10 cellular contexts compared by ENCODE assay signal in the genomic region with DNA sequence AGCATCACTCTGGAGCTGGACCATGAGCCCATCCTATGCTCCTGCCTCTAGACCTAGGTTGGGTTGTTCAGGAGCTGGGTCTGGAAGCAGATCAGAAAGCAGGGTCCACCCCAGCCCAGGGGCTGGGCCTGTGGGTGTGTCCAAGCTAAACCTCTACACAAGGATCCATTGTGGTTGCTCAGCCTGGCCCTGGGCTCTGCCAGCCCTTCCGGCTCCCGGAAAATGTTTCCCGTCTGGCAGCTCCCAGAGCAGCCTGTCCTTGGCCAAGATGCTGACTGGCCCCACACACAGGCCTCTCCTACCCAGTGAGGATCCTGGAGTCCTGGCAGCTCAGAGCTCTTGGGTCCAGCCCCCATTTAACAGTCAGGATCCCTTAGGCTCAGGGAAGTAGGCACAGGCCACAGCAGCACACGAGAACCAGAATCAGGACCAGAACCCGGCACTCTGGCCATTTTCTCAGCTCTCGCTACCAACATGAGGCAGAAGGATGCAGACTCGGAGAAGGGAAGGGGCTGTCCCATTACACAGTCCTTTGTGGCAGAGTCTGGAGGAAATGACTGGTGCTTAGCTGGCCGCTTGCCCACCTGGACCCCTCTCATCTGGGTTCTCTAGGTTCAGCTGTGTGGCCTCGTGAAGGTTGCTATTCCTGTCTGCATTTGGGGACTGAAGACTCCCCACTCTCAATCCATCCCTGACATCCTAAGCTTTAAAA. TPM values are rescaled to one million over a fixed set of nuclear protein-coding genes. Genes with fewer than 3 reads are reported as not detected.
A peak's percentile ranks its signal among the peaks of the same experiment; 100 is the strongest.
DNase-seq lines count a peak whose midpoint lies in the region; ATAC-seq and TF ChIP-seq lines count a peak whose summit lies in the region.
"Had no signal": no experiment of that assay in that cellular context is flagged by ENCODE, and none has a peak within 500 bp of the region (broad histone marks: within the 10 kb centered on the region; RNA-seq: fewer than 3 reads in every experiment).

No MANE protein-coding gene starts in this region.

- in situ Hi-C loops in transverse colon (cut with MboI; ENCODE audit: low pct_ligation_motif_present in 1 of 4, low pct_unique_long_range_greater_than_20kb in 1 of 4, low sequenced_read_pairs in 3 of 4) (loop anchor here (10.0 kb wide), 3 partner anchors 253 to 453 kb away; no protein-coding TSS in a partner anchor), ACHN (cut with HindIII; ENCODE audit: low pct_ligation_motif_present, low pct_unique_long_range_greater_than_20kb, low sequenced_read_pairs) (no loop called here)

- no peak for TF ChIP-seq EP300 in transverse colon (IDR thresholded peaks at IDR 0.05; ENCODE audit: low read depth)

- TF ChIP-seq CTCF in coronary artery (IDR thresholded peaks at IDR 0.05) = no peak
- no peak for TF ChIP-seq CTCF in transverse colon (IDR thresholded peaks at IDR 0.05)

- no peaks in the 10 kb centered on the region for H3K9me3 Mint-ChIP-seq in T-helper 1 cell treated with Interleukin-12 subunit alpha and Interleukin-12 subunit beta and Interleukin-4 antibody, amounts not matched to agents 30 μg/mL and 1 μg/mL, for 36 hours
- no peaks in the 10 kb centered on the region for H3K9me3 Mint-ChIP-seq in memory B cell
- no peaks in the 10 kb centered on the region for H3K9me3 Mint-ChIP-seq in T-helper 2 cell treated with Interferon-gamma antibody and Interleukin-4, amounts not matched to agents 5 μg/mL and 100 μg/mL, for 36 hours

- H3K36me3 ChIP-seq in transverse colon = no peaks in the 10 kb centered on the region

- ATAC-seq in memory B cell (ENCODE audit: low read depth) = no peak
- ATAC-seq in GM19035 (IDR thresholded peaks at IDR 0.05; ENCODE audit: unreplicated experiment) = no peak

- no peak for TF ChIP-seq POLR2A in transverse colon (IDR thresholded peaks at IDR 0.05)

- peak overlapping the region; percentile 34 for H3K4me3 ChIP-seq in coronary artery
- H3K4me3 ChIP-seq in transverse colon = no peak overlapping the region
- H3K4me3 ChIP-seq: K562 had no signal

- peaks cover 3% of the 10 kb centered on the region for H3K36me3 Mint-ChIP-seq in T-helper 1 cell treated with Interleukin-12 subunit alpha and Interleukin-12 subunit beta and Interleukin-4 antibody, amounts not matched to agents 30 μg/mL and 1 μg/mL, for 36 hours (ENCODE audit: low read depth)
- H3K36me3 Mint-ChIP-seq in memory B cell = no peaks in the 10 kb centered on the region
- H3K36me3 Mint-ChIP-seq in T-helper 2 cell treated with Interferon-gamma antibody and Interleukin-4, amounts not matched to agents 5 μg/mL and 100 μg/mL, for 36 hours (ENCODE audit: low read depth) = no peaks in the 10 kb centered on the region

- H3K4me3 Mint-ChIP-seq in T-helper 1 cell treated with Interleukin-12 subunit alpha and Interleukin-12 subunit beta and Interleukin-4 antibody, amounts not matched to agents 30 μg/mL and 1 μg/mL, for 36 hours = no peak overlapping the region
- H3K4me3 Mint-ChIP-seq in memory B cell = no peak overlapping the region
- no peak overlapping the region for H3K4me3 Mint-ChIP-seq in T-helper 2 cell treated with Interferon-gamma antibody and Interleukin-4, amounts not matched to agents 5 μg/mL and 100 μg/mL, for 36 hours

- H3K27me3 Mint-ChIP-seq in T-helper 1 cell treated with Interleukin-12 subunit alpha and Interleukin-12 subunit beta and Interleukin-4 antibody, amounts not matched to agents 30 μg/mL and 1 μg/mL, for 36 hours (ENCODE audit: low read depth) = peaks cover 13% of the 10 kb centered on the region
- no peaks in the 10 kb centered on the region for H3K27me3 Mint-ChIP-seq in memory B cell
- H3K27me3 Mint-ChIP-seq in T-helper 2 cell treated with Interferon-gamma antibody and Interleukin-4, amounts not matched to agents 5 μg/mL and 100 μg/mL, for 36 hours (ENCODE audit: low read depth) = peaks cover 27% of the 10 kb centered on the region

- no peaks in the 10 kb centered on the region for H3K27me3 ChIP-seq in transverse colon

- H3K27ac ChIP-seq in coronary artery (peak overlapping the region; percentile 75 to 90), transverse colon (peak overlapping the region; percentile 25 to 49 (median 38))
- H3K27ac ChIP-seq: 22Rv1 had no signal

- H3K9me3 ChIP-seq in transverse colon = no peaks in the 10 kb centered on the region

- H3K4me1 ChIP-seq in transverse colon = peaks cover 6 to 27% (median 8%) of the 10 kb centered on the region in 4 donors

- H3K27ac Mint-ChIP-seq in T-helper 1 cell treated with Interleukin-12 subunit alpha and Interleukin-12 subunit beta and Interleukin-4 antibody, amounts not matched to agents 30 μg/mL and 1 μg/mL, for 36 hours = peak overlapping the region; percentile 6
- peak overlapping the region; percentile 68 for H3K27ac Mint-ChIP-seq in memory B cell
- H3K27ac Mint-ChIP-seq in T-helper 2 cell treated with Interferon-gamma antibody and Interleukin-4, amounts not matched to agents 5 μg/mL and 100 μg/mL, for 36 hours = no peak overlapping the region

- WGBS in transverse colon (ENCODE audit: low coverage in 1 of 2), 2 donors = 52% methylated on average over 3 of the region's 9 CpGs; no CpG with 5 or more reads in 1 of the 2 donors

- DNase-seq in T-helper 1 cell (no peak), coronary artery (ENCODE audit: low spot score) (peak; percentile 91), memory B cell (ENCODE audit: low spot score in 2 of 2) (no peak), transverse colon (no peak), ACHN (no peak)
- no peak for DNase-seq in T-helper 2 cell treated with Interferon-gamma antibody and Interleukin-4, amounts not matched to agents 5 μg/mL and 100 μg/mL, for 36 hours (ENCODE audit: low spot score)

- intact Hi-C loops in transverse colon (cut with DNase I; ENCODE audit: low total_unique reads) = loop anchor here (2.0 to 5.0 kb wide), 2 partner anchors 35 to 347 kb away; a partner anchor contains a TSS

- H3K4me1 Mint-ChIP-seq in T-helper 1 cell treated with Interleukin-12 subunit alpha and Interleukin-12 subunit beta and Interleukin-4 antibody, amounts not matched to agents 30 μg/mL and 1 μg/mL, for 36 hours (ENCODE audit: low read depth) = peaks cover 31% of the 10 kb centered on the region
- peaks cover 30% of the 10 kb centered on the region for H3K4me1 Mint-ChIP-seq in memory B cell
- H3K4me1 Mint-ChIP-seq in T-helper 2 cell treated with Interferon-gamma antibody and Interleukin-4, amounts not matched to agents 5 μg/mL and 100 μg/mL, for 36 hours (ENCODE audit: low read depth) = peaks cover 10% of the 10 kb centered on the region

RNA-seq across cellular contexts. Expression of a gene that starts 35.4 kb away (rescaled TPM):
- total RNA-seq in transverse colon = 10 to 100 TPM in 3 of 4 donors, 1 to 10 TPM in 1; 9.1 to 15.9 (median 15.0) TPM

RNA-seq across cellular contexts. Expression of a gene that starts 40.5 kb away (rescaled TPM):
- total RNA-seq in transverse colon = 10 to 100 TPM in 3 of 4 donors, 1 to 10 TPM in 1; 8.6 to 21.4 (median 12.6) TPM
- total RNA-seq: K562 had no signal
